18 cellular contexts compared by ENCODE assay signal in the genomic region with DNA sequence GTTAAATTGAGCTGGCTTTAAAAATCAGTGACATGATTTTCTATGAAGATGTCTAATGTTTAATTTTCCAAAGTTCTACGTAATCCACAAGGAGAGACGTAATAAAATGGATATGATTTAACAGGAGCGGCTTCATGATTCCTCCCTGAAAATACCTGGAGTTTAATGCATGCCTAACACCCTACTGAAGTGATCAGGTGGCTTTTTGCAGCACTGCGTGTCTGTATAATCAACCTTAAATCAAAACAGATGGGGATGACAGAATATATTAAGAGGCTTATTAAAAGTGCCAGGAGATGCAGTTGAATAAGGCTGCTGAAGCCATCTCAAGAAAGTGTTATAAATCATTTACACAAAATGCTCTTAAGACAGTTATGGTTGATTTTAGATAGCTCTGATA.
DNase-seq lines count a peak whose midpoint lies in the region; ATAC-seq and TF ChIP-seq lines count a peak whose summit lies in the region.
"Had no signal": no experiment of that assay in that cellular context is flagged by ENCODE, and none has a peak within 500 bp of the region (broad histone marks: within the 10 kb centered on the region; RNA-seq: fewer than 3 reads in every experiment).

No MANE protein-coding gene starts in this region.

- no peaks in the 10 kb centered on the region for H4K20me1 ChIP-seq in hepatocyte (ENCODE audit: insufficient read depth, poor library complexity, severe bottlenecking)

- H2AFZ ChIP-seq in hepatocyte = no peak overlapping the region

- no peak for ATAC-seq in HG03521 (IDR thresholded peaks at IDR 0.05; ENCODE audit: unreplicated experiment)
- ATAC-seq: CD8-positive, alpha-beta T cell; Panc1 had no signal

- peak overlapping the region; percentile 44 for H3K4me2 ChIP-seq in hepatocyte

- DNase-seq in NCI-H1694 treated with DMSO at 0.1 percent for 48 hours (lab: John Stamatoyannopoulos, UW) (peak; percentile 5), NCI-H1694 (lab: John Stamatoyannopoulos, UW) (no peak), hepatocyte (ENCODE audit: low spot score) (no peak), NCI-H2081 treated with DMSO at 0.1 percent for 48 hours (lab: John Stamatoyannopoulos, UW) (no peak), DMS114 treated with DMSO at 0.1 percent for 48 hours (lab: John Stamatoyannopoulos, UW; ENCODE audit: unreplicated experiment) (no peak), GDM1 (lab: John Stamatoyannopoulos, UW) (no peak)
- DNase-seq: 8988T; CD8-positive, alpha-beta T cell; Kasumi-1; MM.1S; NCI-H1105; NCI-H187; NCI-H446 treated with DMSO at 0.1 percent for 48 hours; NCI-H774; T-helper 1 cell had no signal

- H3K27me3 ChIP-seq in hepatocyte = no peaks in the 10 kb centered on the region

- H3K9me3 ChIP-seq in hepatocyte (ENCODE audit: low read depth) = no peaks in the 10 kb centered on the region

- H3K27ac ChIP-seq in VCaP = peak overlapping the region; percentile 85
- H3K27ac ChIP-seq in hepatocyte = no peak overlapping the region

- H3K4me1 ChIP-seq in hepatocyte (ENCODE audit: insufficient read depth) = no peaks in the 10 kb centered on the region

- WGBS in hepatocyte (ENCODE audit: low lambda C conversion rate, missing lambda C conversion rate) = 65% methylated on average over 4 of the region's 4 CpGs

- H3K4me3 ChIP-seq in hepatocyte = no peak overlapping the region

- no peaks in the 10 kb centered on the region for H3K36me3 ChIP-seq in hepatocyte (replicated peaks; ENCODE audit: insufficient read depth, low read depth)

- no peak for TF ChIP-seq CTCF in VCaP (conservative IDR thresholded peaks at IDR 0.05)
- TF ChIP-seq CTCF in hepatocyte (IDR thresholded peaks at IDR 0.05; ENCODE audit: poor library complexity) = no peak

- no peaks in the 10 kb centered on the region for H3K79me2 ChIP-seq in hepatocyte

- no peaks in the 10 kb centered on the region for H3K9me2 ChIP-seq in hepatocyte (replicated peaks; ENCODE audit: insufficient read depth)
